21 cellular contexts compared by ENCODE assay signal in the genomic region with DNA sequence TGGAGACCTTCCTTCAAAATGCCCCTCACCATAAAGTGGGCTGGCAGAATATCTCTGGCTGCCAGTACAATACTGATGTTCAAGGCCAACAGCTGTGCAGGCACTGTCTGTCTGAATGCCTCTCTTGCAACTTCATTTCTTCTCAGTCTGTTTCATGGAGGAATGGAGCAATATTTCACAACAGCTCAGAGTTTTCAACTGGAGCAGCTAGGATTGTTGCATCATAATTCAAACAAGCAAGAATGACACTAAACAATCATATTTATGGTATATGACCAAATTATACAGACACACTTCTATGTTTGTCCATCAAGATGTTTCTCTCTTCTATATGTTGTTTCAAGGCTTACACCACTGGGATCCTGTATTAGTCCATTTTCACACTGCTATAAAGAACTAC.
A peak's percentile ranks its signal among the peaks of the same experiment; 100 is the strongest.
DNase-seq lines count a peak whose midpoint lies in the region; ATAC-seq, FAIRE-seq and TF ChIP-seq lines count a peak whose summit lies in the region.
"Had no signal": no experiment of that assay in that cellular context is flagged by ENCODE, and none has a peak within 500 bp of the region (broad histone marks: within the 10 kb centered on the region; RNA-seq: fewer than 3 reads in every experiment).

No MANE protein-coding gene starts in this region.

- H3K36me3 Mint-ChIP-seq in activated T-cell treated with anti-CD3 and anti-CD28 coated beads, Interleukin-2, amount 50 U/mL, for 24 hours (ENCODE audit: low read depth), result no peaks in the 10 kb centered on the region
- H3K36me3 Mint-ChIP-seq: CD14-positive monocyte; CD4-positive, alpha-beta memory T cell had no signal

- H3K27me3 ChIP-seq in HepG2 (ENCODE audit: control insufficient read depth in 1 of 2, insufficient read depth in 2 of 2, low read length in 2 of 2) (no peaks in the 10 kb centered on the region; a peak in 1 of 5 replicates), right lobe of liver (no peaks in the 10 kb centered on the region), adipocyte (replicated peaks; ENCODE audit: control insufficient read depth, insufficient read depth, low read length) (no peaks in the 10 kb centered on the region), lower lobe of right lung (ENCODE audit: low read depth) (no peaks in the 10 kb centered on the region)
- H3K27me3 ChIP-seq: BLaER1 had no signal

- no peak overlapping the region for H3K4me3 Mint-ChIP-seq in activated T-cell treated with anti-CD3 and anti-CD28 coated beads, Interleukin-2, amount 50 U/mL, for 24 hours
- H3K4me3 Mint-ChIP-seq: CD14-positive monocyte; CD4-positive, alpha-beta memory T cell; GM23338 had no signal

- no peak for DNase-seq in HepG2 (ENCODE audit: low spot score)
- DNase-seq in right lobe of liver, result no peak
- DNase-seq in NB4 (ENCODE audit: low read depth), result peak; percentile 11
- DNase-seq in adipocyte (ENCODE audit: low read depth), result peak; percentile 46
- no peak for DNase-seq in lower lobe of right lung
- DNase-seq in activated T-cell treated with anti-CD3 and anti-CD28 coated beads, Interleukin-2, amount 50 U/mL, for 24 hours, result no peak
- DNase-seq: CD4-positive, alpha-beta memory T cell; DMS153; DMS79 treated with DMSO at 0.1 percent for 48 hours; HCEC 1CT had no signal

- no peak overlapping the region for H3K4me2 ChIP-seq in HepG2 (ENCODE audit: low read depth, low read length)
- H3K4me2 ChIP-seq: A549, BLaER1, GM23338 had no signal

- BruUV-seq in HepG2 (replicated peaks; lab: Mats Ljungman, UMichigan), result no TSS peak

- in situ Hi-C loops in HepG2 (cut with HindIII; ENCODE audit: extremely low pct_ligation_motif_present, low pct_unique_long_range_greater_than_20kb), result no loop called here

- no peaks in the 10 kb centered on the region for H4K20me1 ChIP-seq in HepG2 (ENCODE audit: insufficient read depth, low read length)
- H4K20me1 ChIP-seq: BLaER1 had no signal

- H3K4me1 ChIP-seq in HepG2 (ENCODE audit: insufficient read depth, low read length), result no peaks in the 10 kb centered on the region
- no peaks in the 10 kb centered on the region for H3K4me1 ChIP-seq in right lobe of liver
- H3K4me1 ChIP-seq in adipocyte (ENCODE audit: control insufficient read depth, insufficient read depth, low read length), result no peaks in the 10 kb centered on the region
- H3K4me1 ChIP-seq in lower lobe of right lung, result no peaks in the 10 kb centered on the region
- H3K4me1 ChIP-seq: A549, BLaER1 had no signal

- no peak for TF ChIP-seq EP300 in HepG2 (IDR thresholded peaks at IDR 0.05; ENCODE audit: low read depth in 2 of 2, low read length in 2 of 2)
- no peak for TF ChIP-seq EP300 in HepG2 (CRISPR knock-in tag; IDR thresholded peaks at IDR 0.05; ENCODE audit: borderline replicate concordance)

- no peaks in the 10 kb centered on the region for H3K4me1 Mint-ChIP-seq in activated T-cell treated with anti-CD3 and anti-CD28 coated beads, Interleukin-2, amount 50 U/mL, for 24 hours (ENCODE audit: low read depth)
- H3K4me1 Mint-ChIP-seq: CD14-positive monocyte; CD4-positive, alpha-beta memory T cell had no signal

- no peak overlapping the region for H2AFZ ChIP-seq in HepG2 (ENCODE audit: low read length)
- H2AFZ ChIP-seq: GM23338 had no signal

- intact Hi-C loops in HepG2 (cut with micrococcal nuclease; ENCODE audit: unreplicated experiment) (no loop called here), right lobe of liver (cut with DNase I) (no loop called here), lower lobe of right lung (cut with DNase I) (no loop called here)

- CTCF ChIA-PET in HepG2 (lab: Yijun Ruan, JAX; ENCODE audit: low intra/inter-chr PET ratio, low total read pairs), result no interaction called here

- no peak for TF ChIP-seq CTCF in HepG2 (CRISPR knock-in tag; IDR thresholded peaks at IDR 0.05)
- TF ChIP-seq CTCF in right lobe of liver (IDR thresholded peaks at IDR 0.05), result no peak
- TF ChIP-seq CTCF in NB4 (IDR thresholded peaks at IDR 0.05; ENCODE audit: low read depth, low read length), result no peak
- TF ChIP-seq CTCF in lower lobe of right lung (IDR thresholded peaks at IDR 0.05), result no peak

- H3K9me3 ChIP-seq in HepG2 (ENCODE audit: low read length) (no peaks in the 10 kb centered on the region), right lobe of liver (no peaks in the 10 kb centered on the region), adipocyte (ENCODE audit: control insufficient read depth, low read length) (no peaks in the 10 kb centered on the region), lower lobe of right lung (no peaks in the 10 kb centered on the region)
- H3K9me3 ChIP-seq: BLaER1 had no signal

- POLR2A ChIA-PET in HepG2 (lab: Yijun Ruan, JAX), result no interaction called here

- H3K27me3 Mint-ChIP-seq in activated T-cell treated with anti-CD3 and anti-CD28 coated beads, Interleukin-2, amount 50 U/mL, for 24 hours, result peaks cover 17% of the 10 kb centered on the region

- H3K9ac ChIP-seq in HepG2 (ENCODE audit: insufficient read depth, low read depth, low read length) (no peak overlapping the region), adipocyte (ENCODE audit: low read length) (no peak overlapping the region)
- H3K9ac ChIP-seq: BLaER1 had no signal

- no peaks in the 10 kb centered on the region for H3K9me3 Mint-ChIP-seq in activated T-cell treated with anti-CD3 and anti-CD28 coated beads, Interleukin-2, amount 50 U/mL, for 24 hours
- H3K9me3 Mint-ChIP-seq: GM23338 had no signal

- ATAC-seq in HepG2 (no peak), right lobe of liver (no peak), lower lobe of right lung (no peak), HG03196 (IDR thresholded peaks at IDR 0.05; ENCODE audit: unreplicated experiment) (no peak), HG02970 (IDR thresholded peaks at IDR 0.05; ENCODE audit: low FRiP score, unreplicated experiment) (no peak)
- ATAC-seq: A549, GM12878, GM23338 had no signal

- no peak for FAIRE-seq in HepG2 (lab: Jason Lieb, UNC)
- FAIRE-seq: A549, GM12878, GM19239, H54, HTR-8/SVneo had no signal

- no peaks in the 10 kb centered on the region for H3K36me3 ChIP-seq in HepG2 (replicated peaks in 1 of 2; ENCODE audit: control insufficient read depth in 1 of 2, insufficient read depth in 2 of 2, low read length in 2 of 2)
- no peaks in the 10 kb centered on the region for H3K36me3 ChIP-seq in right lobe of liver
- H3K36me3 ChIP-seq in adipocyte (ENCODE audit: control insufficient read depth, insufficient read depth, low read length, severe bottlenecking), result no peaks in the 10 kb centered on the region
- H3K36me3 ChIP-seq in lower lobe of right lung, result no peaks in the 10 kb centered on the region
- H3K36me3 ChIP-seq: BLaER1 had no signal

- TF ChIP-seq POLR2A in HepG2 (IDR thresholded peaks at IDR 0.05; ENCODE audit: insufficient read depth in 1 of 2, low read depth in 2 of 2, low read length in 2 of 2) (no peak), right lobe of liver (IDR thresholded peaks at IDR 0.05) (no peak), NB4 (IDR thresholded peaks at IDR 0.05; ENCODE audit: extremely low read depth, insufficient read length) (no peak)

- no peaks in the 10 kb centered on the region for H3K79me2 ChIP-seq in HepG2 (ENCODE audit: insufficient read depth, low read length)

- TF ChIP-seq RAD21 in HepG2 (CRISPR knock-in tag; IDR thresholded peaks at IDR 0.05), result no peak

- H3K4me3 ChIP-seq in HepG2 (replicated peaks in 1 of 3; ENCODE audit: insufficient read depth in 1 of 3, low read depth in 2 of 3, low read length in 3 of 3) (no peak overlapping the region), right lobe of liver (no peak overlapping the region), NB4 (ENCODE audit: low read depth, low read length) (no peak overlapping the region), adipocyte (ENCODE audit: low read length) (no peak overlapping the region), lower lobe of right lung (no peak overlapping the region)
- H3K4me3 ChIP-seq: A549, BLaER1, GM12878, GM23338 had no signal

- no peak overlapping the region for H3K27ac Mint-ChIP-seq in activated T-cell treated with anti-CD3 and anti-CD28 coated beads, Interleukin-2, amount 50 U/mL, for 24 hours
- H3K27ac Mint-ChIP-seq: CD14-positive monocyte; CD4-positive, alpha-beta memory T cell; GM23338 had no signal

- no peak overlapping the region for H3K27ac ChIP-seq in HepG2 (ENCODE audit: extremely low read length, insufficient read depth, low read length)
- H3K27ac ChIP-seq in right lobe of liver, result no peak overlapping the region
- no peak overlapping the region for H3K27ac ChIP-seq in lower lobe of right lung
- H3K27ac ChIP-seq: 22Rv1, A549, BLaER1 had no signal

TF ChIP-seq in HepG2, 621 proteins besides CTCF, POLR2A, EP300 and RAD21:
- peak; percentile 90 for TF ChIP-seq CEBPB (IDR thresholded peaks at IDR 0.05; ENCODE audit: borderline replicate concordance, low read depth, low read length)
- TF ChIP-seq, protein P1, sequence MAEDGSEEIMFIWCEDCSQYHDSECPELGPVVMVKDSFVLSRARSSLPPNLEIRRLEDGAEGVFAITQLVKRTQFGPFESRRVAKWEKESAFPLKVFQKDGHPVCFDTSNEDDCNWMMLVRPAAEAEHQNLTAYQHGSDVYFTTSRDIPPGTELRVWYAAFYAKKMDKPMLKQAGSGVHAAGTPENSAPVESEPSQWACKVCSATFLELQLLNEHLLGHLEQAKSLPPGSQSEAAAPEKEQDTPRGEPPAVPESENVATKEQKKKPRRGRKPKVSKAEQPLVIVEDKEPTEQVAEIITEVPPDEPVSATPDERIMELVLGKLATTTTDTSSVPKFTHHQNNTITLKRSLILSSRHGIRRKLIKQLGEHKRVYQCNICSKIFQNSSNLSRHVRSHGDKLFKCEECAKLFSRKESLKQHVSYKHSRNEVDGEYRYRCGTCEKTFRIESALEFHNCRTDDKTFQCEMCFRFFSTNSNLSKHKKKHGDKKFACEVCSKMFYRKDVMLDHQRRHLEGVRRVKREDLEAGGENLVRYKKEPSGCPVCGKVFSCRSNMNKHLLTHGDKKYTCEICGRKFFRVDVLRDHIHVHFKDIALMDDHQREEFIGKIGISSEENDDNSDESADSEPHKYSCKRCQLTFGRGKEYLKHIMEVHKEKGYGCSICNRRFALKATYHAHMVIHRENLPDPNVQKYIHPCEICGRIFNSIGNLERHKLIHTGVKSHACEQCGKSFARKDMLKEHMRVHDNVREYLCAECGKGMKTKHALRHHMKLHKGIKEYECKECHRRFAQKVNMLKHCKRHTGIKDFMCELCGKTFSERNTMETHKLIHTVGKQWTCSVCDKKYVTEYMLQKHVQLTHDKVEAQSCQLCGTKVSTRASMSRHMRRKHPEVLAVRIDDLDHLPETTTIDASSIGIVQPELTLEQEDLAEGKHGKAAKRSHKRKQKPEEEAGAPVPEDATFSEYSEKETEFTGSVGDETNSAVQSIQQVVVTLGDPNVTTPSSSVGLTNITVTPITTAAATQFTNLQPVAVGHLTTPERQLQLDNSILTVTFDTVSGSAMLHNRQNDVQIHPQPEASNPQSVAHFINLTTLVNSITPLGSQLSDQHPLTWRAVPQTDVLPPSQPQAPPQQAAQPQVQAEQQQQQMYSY (CRISPR knock-in tag; IDR thresholded peaks at IDR 0.05), result no peak

Comparison
In these comparisons a context has a peak if more than half of its experiments do, and no peak if none do; other contexts are left out.
1. DNase-seq: peak in NB4 (single experiment) and adipocyte (single experiment); none in HepG2 (single experiment), right lobe of liver (0 of 3), lower lobe of right lung (single experiment) and activated T-cell treated with anti-CD3 and anti-CD28 coated beads, Interleukin-2, amount 50 U/mL, for 24 hours (single experiment).